In the genomic region with DNA sequence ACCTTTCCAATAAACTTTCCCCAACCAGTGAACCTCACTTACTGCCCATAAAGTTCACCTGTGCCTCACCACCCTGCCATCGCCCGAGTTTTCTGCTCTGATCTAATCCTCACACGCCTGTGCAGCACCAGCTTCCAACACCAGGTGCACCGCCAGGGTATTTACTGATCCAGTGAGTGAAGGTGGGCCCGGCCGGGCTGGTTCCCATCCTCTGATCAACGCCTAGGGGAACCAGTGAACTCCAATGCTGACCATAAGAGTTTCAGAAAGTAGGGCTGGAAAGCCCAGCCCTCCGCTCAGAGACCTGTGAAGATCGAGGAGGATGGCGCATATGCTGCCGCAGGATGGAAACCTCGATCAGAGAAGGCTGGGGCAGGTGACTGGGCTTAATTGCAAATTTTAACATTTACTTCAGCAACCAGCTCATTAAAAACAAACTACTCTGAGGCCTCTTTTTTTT, we compare ENCODE assay signal across 8 cellular contexts. TPM values are rescaled to one million over a fixed set of nuclear protein-coding genes. Genes with fewer than 3 reads are reported as not detected.
DNase-seq lines count a peak whose midpoint lies in the region; ATAC-seq and TF ChIP-seq lines count a peak whose summit lies in the region.

No MANE protein-coding gene starts in this region.

- H4K20me1 ChIP-seq in KMS-11 (ENCODE audit: insufficient read depth) (no peaks in the 10 kb centered on the region), SU-DHL-6 (ENCODE audit: low read depth, low read length) (no peaks in the 10 kb centered on the region)

- H3K27me3 ChIP-seq in KMS-11 (ENCODE audit: insufficient read depth, low read depth) (no peaks in the 10 kb centered on the region), SU-DHL-6 (ENCODE audit: low read length) (no peaks in the 10 kb centered on the region), ascending aorta (no peaks in the 10 kb centered on the region)

- no peaks in the 10 kb centered on the region for H3K36me3 ChIP-seq in KMS-11 (ENCODE audit: insufficient read depth)
- no peaks in the 10 kb centered on the region for H3K36me3 ChIP-seq in SU-DHL-6 (ENCODE audit: low read length)
- H3K36me3 ChIP-seq in ascending aorta, result no peaks in the 10 kb centered on the region

- H3K4me1 ChIP-seq in KMS-11 (ENCODE audit: low read depth, poor library complexity, severe bottlenecking), result peaks cover 39% of the 10 kb centered on the region
- peaks cover 0 to 21% of the 10 kb centered on the region in 2 donors for H3K4me1 ChIP-seq in ascending aorta

- peaks cover 14% of the 10 kb centered on the region; the same call in 1 of the 2 replicates for H3F3A ChIP-seq in SU-DHL-6 (ENCODE audit: insufficient read depth)

- BruUV-seq in Calu3 (replicated peaks; lab: Mats Ljungman, UMichigan), result TSS peak; percentile 70

- no peaks in the 10 kb centered on the region for H3K9me3 ChIP-seq in SU-DHL-6 (ENCODE audit: insufficient read depth, low read length)
- no peaks in the 10 kb centered on the region for H3K9me3 ChIP-seq in ascending aorta

- H3K4me3 ChIP-seq in KMS-11 (IDR thresholded peaks at IDR 0.05; ENCODE audit: insufficient read depth, low read depth, low read length) (peak overlapping the region; percentile 73), SU-DHL-6 (ENCODE audit: insufficient read depth, low read length, poor library complexity, severe bottlenecking) (peak overlapping the region; percentile 74), ascending aorta (peak overlapping the region; percentile 68 to 93)

- peak overlapping the region; percentile 89 for H3K27ac ChIP-seq in KMS-11
- H3K27ac ChIP-seq in SU-DHL-6 (ENCODE audit: low read depth, low read length), result peak overlapping the region; percentile 85
- peak overlapping the region; percentile 86 to 91 for H3K27ac ChIP-seq in ascending aorta

- H3K79me2 ChIP-seq in KMS-11 (ENCODE audit: insufficient read depth, low read depth) (no peaks in the 10 kb centered on the region), SU-DHL-6 (ENCODE audit: insufficient read depth, low read length) (peaks cover 6% of the 10 kb centered on the region; the same call in 1 of the 2 replicates)

- no peaks in the 10 kb centered on the region for H3K9me2 ChIP-seq in SU-DHL-6 (replicated peaks; ENCODE audit: insufficient read depth, low read length)

- TF ChIP-seq CTCF in Calu3 (IDR thresholded peaks at IDR 0.05; ENCODE audit: unreplicated experiment), result peak; percentile 69
- TF ChIP-seq CTCF in KMS-11 (conservative IDR thresholded peaks at IDR 0.05; ENCODE audit: low read depth, low read length), result peak; percentile 98
- peak; percentile 23 for TF ChIP-seq CTCF in SU-DHL-6 (IDR thresholded peaks at IDR 0.05; ENCODE audit: insufficient read depth, low read length, poor library complexity, severe bottlenecking)
- TF ChIP-seq CTCF in ascending aorta (IDR thresholded peaks at IDR 0.05), result peak; percentile 26 to 55 (median 28)

- H3K9me3 Mint-ChIP-seq in Calu3 (ENCODE audit: low read depth, unreplicated experiment) (no peaks in the 10 kb centered on the region), immature natural killer cell (no peaks in the 10 kb centered on the region)

- peak; percentile 48 for ATAC-seq in GM21381 (IDR thresholded peaks at IDR 0.05; ENCODE audit: unreplicated experiment)

- H3K27me3 Mint-ChIP-seq in Calu3 (ENCODE audit: unreplicated experiment) (no peaks in the 10 kb centered on the region), immature natural killer cell (ENCODE audit: low read depth in 3 of 3) (peaks cover 3 to 20% (median 5%) of the 10 kb centered on the region in 3 donors)

- H2AFZ ChIP-seq in KMS-11 (ENCODE audit: low read depth) (peak overlapping the region; percentile 53), SU-DHL-6 (ENCODE audit: low read depth, low read length, severe bottlenecking) (peak overlapping the region; percentile 36)

- DNase-seq in Calu3 (peak; percentile 84), ascending aorta (ENCODE audit: low spot score in 2 of 2) (peak in 1 of 2 donors; percentile 77), immature natural killer cell (peak; percentile 38 to 50 (median 47)), SKM-1 treated with dmso at 0.1 percent for 144 hours (lab: John Stamatoyannopoulos, UW; ENCODE audit: unreplicated experiment) (no peak)
- peak; percentile 54 for DNase-seq in stimulated activated CD4-positive, alpha-beta T cell treated with anti-CD3 and anti-CD28 coated beads, Interleukin-2, amount 100 ng/mL, for 4 hours (ENCODE audit: low read depth)

- peak overlapping the region; percentile 52 for H3K4me2 ChIP-seq in KMS-11
- H3K4me2 ChIP-seq in SU-DHL-6 (ENCODE audit: low read depth, low read length, poor library complexity, severe bottlenecking), result peak overlapping the region; percentile 80

- peak overlapping the region; percentile 90 for H3K9ac ChIP-seq in KMS-11
- peak overlapping the region; percentile 77 for H3K9ac ChIP-seq in SU-DHL-6 (ENCODE audit: low read length)

- H3K27ac Mint-ChIP-seq in Calu3 (ENCODE audit: unreplicated experiment) (peak overlapping the region; percentile 78), immature natural killer cell (peak overlapping the region; percentile 90 to 98 (median 96))

- intact Hi-C loops in Calu3 (cut with micrococcal nuclease; ENCODE audit: unreplicated experiment) (no loop called here), ascending aorta (cut with DNase I) (no loop called here)

- H3K4me3 Mint-ChIP-seq in Calu3 (ENCODE audit: low read depth, unreplicated experiment) (peak overlapping the region; percentile 73), immature natural killer cell (peak overlapping the region; percentile 89 to 94 (median 92))

- H3K4me1 Mint-ChIP-seq in Calu3 (ENCODE audit: low read depth, unreplicated experiment) (peaks cover 14% of the 10 kb centered on the region), immature natural killer cell (peaks cover 30 to 33% of the 10 kb centered on the region in 2 donors)

- CTCF ChIA-PET in Calu3 (lab: Charles Lee), result interaction anchor here (0.8 to 2.2 kb wide), 5 partner anchors 23 to 38 kb away, joined by 3 to 11 read pairs (median 4); partner anchors contain the start of genes ESYT1, SMARCC2 and ZC3H10

- peaks cover 39% of the 10 kb centered on the region for H3K36me3 Mint-ChIP-seq in Calu3 (ENCODE audit: insufficient read depth, unreplicated experiment)
- no peaks in the 10 kb centered on the region for H3K36me3 Mint-ChIP-seq in immature natural killer cell

RNA-seq across cellular contexts. Expression of gene MYL6B, which starts 0.7 kb away (rescaled TPM):
- 52.4 and 53.7 TPM in 2 replicates for total RNA-seq in Calu3 (2022)
- total RNA-seq in ascending aorta, result 53.6 TPM
- 10 to 100 TPM in 1 of 3 donors, 1 to 10 TPM in 2; 1.5 to 12.9 (median 9.3) TPM for polyA plus RNA-seq in immature natural killer cell

RNA-seq across cellular contexts. Expression of gene MYL6, which starts 6.5 kb away (rescaled TPM):
- total RNA-seq in Calu3 (2022) (1,037 and 1,130 TPM in 2 replicates), ascending aorta (1,476 TPM)
- polyA plus RNA-seq in immature natural killer cell, result 1,000 to 10,000 TPM; 2,998 to 5,712 (median 4,230) TPM

RNA-seq across cellular contexts. Expression of gene ESYT1, which starts 23.6 kb away (rescaled TPM):
- total RNA-seq in Calu3 (2022), result 72.7 and 91.1 TPM in 2 replicates
- total RNA-seq in ascending aorta, result 119 TPM
- 100 to 1,000 TPM; 217 to 502 (median 273) TPM for polyA plus RNA-seq in immature natural killer cell

RNA-seq across cellular contexts. Expression of gene ZC3H10, which starts 33.6 kb away (rescaled TPM):
- total RNA-seq in Calu3 (2022) (6.6 and 8.2 TPM in 2 replicates), ascending aorta (11.1 TPM)
- polyA plus RNA-seq in immature natural killer cell, result 1 to 10 TPM in 2 of 3 donors, under 1 TPM in 1; 0.86 to 4.2 (median 1.3) TPM

RNA-seq across cellular contexts. Expression of gene RPL41, which starts 35.3 kb away (rescaled TPM):
- 2,379 and 2,426 TPM in 2 replicates for total RNA-seq in Calu3 (2022)
- 1,819 TPM for total RNA-seq in ascending aorta
- polyA plus RNA-seq in immature natural killer cell, result 1,000 to 10,000 TPM; 2,591 to 7,233 (median 3,803) TPM

Comparison
In these comparisons a context has a peak if more than half of its experiments do, and no peak if none do; other contexts are left out.
1. CTCF ChIP-seq: peak in every context shown above with its lines; median percentile 98 in KMS-11; 69 in Calu3; 28 in ascending aorta; 23 in SU-DHL-6.